ENCODE assay signal across 27 cellular contexts in the genomic region with DNA sequence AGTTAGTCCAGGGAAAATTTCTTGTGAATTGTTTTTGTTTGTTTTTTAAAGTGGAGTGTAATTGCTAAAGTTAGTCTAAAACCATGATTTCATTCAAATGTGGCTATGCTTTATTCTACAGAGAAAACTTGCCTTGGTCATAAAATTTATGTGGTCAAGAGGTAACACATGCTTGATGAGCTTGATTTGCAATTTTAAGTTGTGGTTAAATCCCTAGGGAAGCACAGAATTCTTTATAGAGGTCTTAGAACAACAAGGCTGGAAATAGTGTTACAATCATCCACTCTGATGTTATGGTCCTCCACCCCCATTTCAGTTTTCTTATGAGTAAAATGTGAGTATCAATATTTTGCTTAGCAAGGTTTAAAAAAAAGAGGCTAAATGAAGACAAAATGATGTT.
"Had no signal": no experiment of that assay in that cellular context is flagged by ENCODE, and none has a peak within 500 bp of the region (broad histone marks: within the 10 kb centered on the region; RNA-seq: fewer than 3 reads in every experiment).

No MANE protein-coding gene starts in this region.

- H3K27ac ChIP-seq: ascending aorta, breast epithelium, cardiac muscle cell, colonic mucosa, dorsolateral prefrontal cortex had no signal

- DNase-seq: activated CD4-positive, alpha-beta memory T cell treated with anti-CD3 and anti-CD28 coated beads for 36 hours; activated CD4-positive, alpha-beta T cell treated with anti-CD3 and anti-CD28 coated beads for 36 hours; activated CD4-positive, alpha-beta T cell treated with anti-CD3 and anti-CD28 coated beads, Interleukin-2, amount 10 ng/mL, durations not matched to agents 24 days and 14 days; activated CD4-positive, CD25-positive, alpha-beta regulatory T cell; activated CD4-positive, CD25-positive, alpha-beta regulatory T cell treated with anti-CD3 and anti-CD28 coated beads, Interleukin-2, amount 50 U/mL, for 72 hours; activated CD8-positive, alpha-beta memory T cell treated with anti-CD3 and anti-CD28 coated beads, Interleukin-2, amount 10 ng/mL, durations not matched to agents 7 days and 5 days; activated CD8-positive, alpha-beta memory T cell treated with anti-CD3 and anti-CD28 coated beads, Interleukin-2, amount 50 U/mL, for 4 hours; activated CD8-positive, alpha-beta T cell treated with anti-CD3 and anti-CD28 coated beads, Interleukin-2, amount 10 ng/mL, durations not matched to agents 7 days and 5 days; activated effector memory CD4-positive, alpha-beta T cell treated with anti-CD3 and anti-CD28 coated beads, Interleukin-2, amount 50 U/mL, for 16 hours; activated naive CD4-positive, alpha-beta T cell treated with anti-CD3 and anti-CD28 coated beads for 36 hours; activated naive CD8-positive, alpha-beta T cell treated with anti-CD3 and anti-CD28 coated beads for 36 hours; activated naive CD8-positive, alpha-beta T cell treated with anti-CD3 and anti-CD28 coated beads, Interleukin-2, amount 50 U/mL, for 24 hours; activated T-cell treated with anti-CD3 and anti-CD28 coated beads, Interleukin-2, amount 50 U/mL, for 1 hour; activated T-cell treated with anti-CD3 and anti-CD28 coated beads, Interleukin-2, amount 50 U/mL, for 48 hours; central memory CD4-positive, alpha-beta T cell; cerebellar nuclear complex; colonic mucosa; dorsolateral prefrontal cortex; effector memory CD4-positive, alpha-beta T cell; endodermal cell; foreskin fibroblast; head of caudate nucleus; T-helper 2 cell had no signal

- ATAC-seq: activated CD4-positive, alpha-beta T cell treated with anti-CD3 and anti-CD28 coated beads for 36 hours; activated CD8-positive, alpha-beta memory T cell treated with anti-CD3 and anti-CD28 coated beads, Interleukin-2, amount 10 ng/mL, durations not matched to agents 7 days and 5 days; activated CD8-positive, alpha-beta T cell treated with anti-CD3 and anti-CD28 coated beads, Interleukin-2, amount 10 ng/mL, durations not matched to agents 7 days and 5 days; activated naive CD8-positive, alpha-beta T cell treated with anti-CD3 and anti-CD28 coated beads, Interleukin-2, amount 50 U/mL, for 24 hours; esophagus mucosa had no signal

- H3K4me1 ChIP-seq: ascending aorta, breast epithelium, colonic mucosa had no signal

- H3K4me3 ChIP-seq: ascending aorta, breast epithelium, cardiac muscle cell, colonic mucosa, dorsolateral prefrontal cortex had no signal

- H3K36me3 ChIP-seq: ascending aorta, breast epithelium, cardiac muscle cell, colonic mucosa had no signal

- H3K27me3 ChIP-seq: ascending aorta, breast epithelium, cardiac muscle cell, colonic mucosa, dorsolateral prefrontal cortex had no signal

- H3K9me3 ChIP-seq: ascending aorta, breast epithelium, colonic mucosa had no signal
